Comparison of ENCODE assay signal across 15 cellular contexts in the genomic region with DNA sequence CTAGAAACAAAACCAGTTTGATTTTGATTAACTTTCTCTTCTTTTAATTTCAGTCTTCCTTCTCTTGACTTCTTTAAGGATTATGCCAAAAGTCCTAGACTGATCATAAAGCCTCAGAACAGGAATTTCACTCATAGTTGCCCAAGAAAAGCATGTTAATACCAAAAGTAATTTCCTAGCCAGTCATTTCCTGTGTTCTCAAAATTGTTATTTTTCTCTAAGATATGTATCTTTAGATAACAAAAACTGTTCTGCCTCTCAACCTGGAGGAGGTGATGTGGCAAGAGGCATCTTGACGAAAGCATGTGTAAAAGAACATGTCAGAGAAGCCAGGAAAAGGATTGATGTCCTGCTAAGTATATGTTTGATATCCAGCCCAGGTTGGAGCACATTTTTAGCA.
DNase-seq lines count a peak whose midpoint lies in the region; ATAC-seq, FAIRE-seq and TF ChIP-seq lines count a peak whose summit lies in the region.
"Had no signal": no experiment of that assay in that cellular context is flagged by ENCODE, and none has a peak within 500 bp of the region (broad histone marks: within the 10 kb centered on the region; RNA-seq: fewer than 3 reads in every experiment).

No MANE protein-coding gene starts in this region.

- DNase-seq in activated CD4-positive, alpha-beta T cell treated with anti-CD3 and anti-CD28 coated beads for 36 hours = no peak
- DNase-seq in activated CD4-positive, alpha-beta T cell treated with anti-CD3 and anti-CD28 coated beads, Interleukin-2, amount 50 U/mL, for 4 hours = no peak
- DNase-seq in WTC11 (ENCODE audit: low spot score) = no peak
- DNase-seq in fibroblast of gingiva (ENCODE audit: low read depth) = peak; percentile 17
- no peak for DNase-seq in HepG2 (ENCODE audit: low spot score)
- no peak for DNase-seq in OCI-M2 (lab: John Stamatoyannopoulos, UW; ENCODE audit: unreplicated experiment)
- no peak for DNase-seq in HAP-1 (ENCODE audit: low spot score in 2 of 2)
- DNase-seq: activated CD4-positive, alpha-beta T cell treated with anti-CD3 and anti-CD28 coated beads, Interleukin-2, amount 10 ng/mL, durations not matched to agents 7 days and 5 days; DMS 273 treated with DMSO at 0.1 percent for 48 hours; gastrocnemius medialis; kidney glomerular epithelial cell; NCI-H446; sigmoid colon had no signal

- TF ChIP-seq EP300 in HepG2 (IDR thresholded peaks at IDR 0.05; ENCODE audit: low read depth in 2 of 2, low read length in 2 of 2) (no peak), HepG2 (CRISPR knock-in tag; IDR thresholded peaks at IDR 0.05; ENCODE audit: borderline replicate concordance) (no peak)

- ATAC-seq in activated CD4-positive, alpha-beta T cell treated with anti-CD3 and anti-CD28 coated beads for 36 hours = peak; percentile 42
- ATAC-seq in WTC11 = no peak
- no peak for ATAC-seq in HepG2
- ATAC-seq: gastrocnemius medialis had no signal

- no peaks in the 10 kb centered on the region for H4K20me1 ChIP-seq in HepG2 (ENCODE audit: insufficient read depth, low read length)

- no peak for TF ChIP-seq POLR2A in HepG2 (IDR thresholded peaks at IDR 0.05; ENCODE audit: insufficient read depth in 1 of 2, low read depth in 2 of 2, low read length in 2 of 2)

- peaks cover 2% of the 10 kb centered on the region for H3K27me3 Mint-ChIP-seq in activated CD4-positive, alpha-beta T cell treated with anti-CD3 and anti-CD28 coated beads for 36 hours
- no peaks in the 10 kb centered on the region for H3K27me3 Mint-ChIP-seq in WTC11 (ENCODE audit: low read depth)

- no peaks in the 10 kb centered on the region for H3K79me2 ChIP-seq in HepG2 (ENCODE audit: insufficient read depth, low read length)

- no peak overlapping the region for H2AFZ ChIP-seq in HepG2 (ENCODE audit: low read length)

- no peak overlapping the region for H3K9ac ChIP-seq in HepG2 (ENCODE audit: insufficient read depth, low read depth, low read length)

- TF ChIP-seq CTCF in WTC11 (IDR thresholded peaks at IDR 0.05) (no peak), HepG2 (CRISPR knock-in tag; IDR thresholded peaks at IDR 0.05) (no peak)

- no peaks in the 10 kb centered on the region for H3K36me3 ChIP-seq in HepG2 (replicated peaks in 1 of 2; ENCODE audit: control insufficient read depth in 1 of 2, insufficient read depth in 2 of 2, low read length in 2 of 2)
- H3K36me3 ChIP-seq in HAP-1 (replicated peaks) = no peaks in the 10 kb centered on the region; the same call in 1 of the 2 replicates
- H3K36me3 ChIP-seq: gastrocnemius medialis, sigmoid colon had no signal

- intact Hi-C loops in activated CD4-positive, alpha-beta T cell treated with anti-CD3 and anti-CD28 coated beads for 36 hours (cut with DNase I, micrococcal nuclease) = no loop called here
- intact Hi-C loops in HepG2 (cut with micrococcal nuclease; ENCODE audit: unreplicated experiment) = no loop called here

- no peaks in the 10 kb centered on the region for H3K27me3 ChIP-seq in HepG2 (ENCODE audit: control insufficient read depth in 1 of 2, insufficient read depth in 2 of 2, low read length in 2 of 2)
- H3K27me3 ChIP-seq in HAP-1 (ENCODE audit: low read depth) = no peaks in the 10 kb centered on the region
- H3K27me3 ChIP-seq: sigmoid colon had no signal

- no peak overlapping the region for H3K27ac Mint-ChIP-seq in activated CD4-positive, alpha-beta T cell treated with anti-CD3 and anti-CD28 coated beads for 36 hours
- peak overlapping the region; percentile 38; the same call in 1 of the 2 replicates for H3K27ac Mint-ChIP-seq in WTC11
- H3K27ac Mint-ChIP-seq: activated CD4-positive, alpha-beta T cell treated with anti-CD3 and anti-CD28 coated beads, Interleukin-2, amount 10 ng/mL, durations not matched to agents 7 days and 5 days had no signal

- TF ChIP-seq RAD21 in HepG2 (CRISPR knock-in tag; IDR thresholded peaks at IDR 0.05) = no peak

- no peaks in the 10 kb centered on the region for H3K9me3 ChIP-seq in HepG2 (ENCODE audit: low read length)
- no peaks in the 10 kb centered on the region for H3K9me3 ChIP-seq in HAP-1
- H3K9me3 ChIP-seq: gastrocnemius medialis, sigmoid colon had no signal

- BruUV-seq in HepG2 (replicated peaks; lab: Mats Ljungman, UMichigan) = no TSS peak

- no peak overlapping the region for H3K4me2 ChIP-seq in HepG2 (ENCODE audit: low read depth, low read length)

- peaks cover 10% of the 10 kb centered on the region for H3K4me1 Mint-ChIP-seq in activated CD4-positive, alpha-beta T cell treated with anti-CD3 and anti-CD28 coated beads for 36 hours
- peaks cover 74% of the 10 kb centered on the region for H3K4me1 Mint-ChIP-seq in WTC11

- no peaks in the 10 kb centered on the region for H3K36me3 Mint-ChIP-seq in activated CD4-positive, alpha-beta T cell treated with anti-CD3 and anti-CD28 coated beads for 36 hours (ENCODE audit: low read depth)
- H3K36me3 Mint-ChIP-seq in WTC11 = no peaks in the 10 kb centered on the region

- H3K4me1 ChIP-seq in HepG2 (ENCODE audit: insufficient read depth, low read length) = peaks cover 10% of the 10 kb centered on the region
- H3K4me1 ChIP-seq in HAP-1 = peaks cover 57% of the 10 kb centered on the region

- in situ Hi-C loops in HepG2 (cut with HindIII; ENCODE audit: extremely low pct_ligation_motif_present, low pct_unique_long_range_greater_than_20kb) = no loop called here
- in situ Hi-C loops in HAP-1 (cut with MboI; ENCODE audit: low sequenced_read_pairs) = no loop called here

- POLR2A ChIA-PET in activated CD4-positive, alpha-beta T cell treated with anti-CD3 and anti-CD28 coated beads for 36 hours (lab: Charles Lee) = no interaction called here
- POLR2A ChIA-PET in WTC11 (lab: Charles Lee) = no interaction called here
- POLR2A ChIA-PET in HepG2 (lab: Yijun Ruan, JAX) = no interaction called here

- H3K27ac ChIP-seq in temporal lobe (ENCODE audit: low read depth, low read length) (peak overlapping the region; percentile 30), HepG2 (ENCODE audit: extremely low read length, insufficient read depth, low read length) (no peak overlapping the region)
- H3K27ac ChIP-seq: 22Rv1, sigmoid colon had no signal

- H3K4me3 Mint-ChIP-seq in activated CD4-positive, alpha-beta T cell treated with anti-CD3 and anti-CD28 coated beads for 36 hours = no peak overlapping the region
- no peak overlapping the region for H3K4me3 Mint-ChIP-seq in WTC11
- H3K4me3 Mint-ChIP-seq: activated CD4-positive, alpha-beta T cell treated with anti-CD3 and anti-CD28 coated beads, Interleukin-2, amount 10 ng/mL, durations not matched to agents 7 days and 5 days had no signal

- 22% methylated on average over 1 of the region's 1 CpG for WGBS in HepG2 (ENCODE audit: low lambda C conversion rate)

- H3K4me3 ChIP-seq in HepG2 (replicated peaks in 1 of 3; ENCODE audit: insufficient read depth in 1 of 3, low read depth in 2 of 3, low read length in 3 of 3) (no peak overlapping the region), HAP-1 (no peak overlapping the region)
- H3K4me3 ChIP-seq: gastrocnemius medialis, sigmoid colon had no signal

- no peak for FAIRE-seq in HepG2 (lab: Jason Lieb, UNC)

- CTCF ChIA-PET in activated CD4-positive, alpha-beta T cell treated with anti-CD3 and anti-CD28 coated beads for 36 hours (lab: Charles Lee) = no interaction called here
- CTCF ChIA-PET in WTC11 (lab: Charles Lee) = no interaction called here
- CTCF ChIA-PET in HepG2 (lab: Yijun Ruan, JAX; ENCODE audit: low intra/inter-chr PET ratio, low total read pairs) = no interaction called here

- no peaks in the 10 kb centered on the region for H3K9me3 Mint-ChIP-seq in activated CD4-positive, alpha-beta T cell treated with anti-CD3 and anti-CD28 coated beads for 36 hours (ENCODE audit: low read depth)
- no peaks in the 10 kb centered on the region for H3K9me3 Mint-ChIP-seq in WTC11
- H3K9me3 Mint-ChIP-seq: activated CD4-positive, alpha-beta T cell treated with anti-CD3 and anti-CD28 coated beads, Interleukin-2, amount 10 ng/mL, durations not matched to agents 7 days and 5 days had no signal

TF ChIP-seq in WTC11, 78 proteins besides CTCF, POLR2A, EP300 and RAD21 (continues in another document):
- TF ChIP-seq NR3C1 (CRISPR knock-in tag; conservative IDR thresholded peaks at IDR 0.05; ENCODE audit: low read depth) (no peak), MYBL2 (CRISPR knock-in tag; IDR thresholded peaks at IDR 0.05) (no peak), FOXJ3 (CRISPR knock-in tag; IDR thresholded peaks at IDR 0.05; ENCODE audit: borderline replicate concordance) (no peak)

TF ChIP-seq in HepG2, 621 proteins besides CTCF, POLR2A, EP300 and RAD21 (continues in another document):
- TF ChIP-seq, protein P1, sequence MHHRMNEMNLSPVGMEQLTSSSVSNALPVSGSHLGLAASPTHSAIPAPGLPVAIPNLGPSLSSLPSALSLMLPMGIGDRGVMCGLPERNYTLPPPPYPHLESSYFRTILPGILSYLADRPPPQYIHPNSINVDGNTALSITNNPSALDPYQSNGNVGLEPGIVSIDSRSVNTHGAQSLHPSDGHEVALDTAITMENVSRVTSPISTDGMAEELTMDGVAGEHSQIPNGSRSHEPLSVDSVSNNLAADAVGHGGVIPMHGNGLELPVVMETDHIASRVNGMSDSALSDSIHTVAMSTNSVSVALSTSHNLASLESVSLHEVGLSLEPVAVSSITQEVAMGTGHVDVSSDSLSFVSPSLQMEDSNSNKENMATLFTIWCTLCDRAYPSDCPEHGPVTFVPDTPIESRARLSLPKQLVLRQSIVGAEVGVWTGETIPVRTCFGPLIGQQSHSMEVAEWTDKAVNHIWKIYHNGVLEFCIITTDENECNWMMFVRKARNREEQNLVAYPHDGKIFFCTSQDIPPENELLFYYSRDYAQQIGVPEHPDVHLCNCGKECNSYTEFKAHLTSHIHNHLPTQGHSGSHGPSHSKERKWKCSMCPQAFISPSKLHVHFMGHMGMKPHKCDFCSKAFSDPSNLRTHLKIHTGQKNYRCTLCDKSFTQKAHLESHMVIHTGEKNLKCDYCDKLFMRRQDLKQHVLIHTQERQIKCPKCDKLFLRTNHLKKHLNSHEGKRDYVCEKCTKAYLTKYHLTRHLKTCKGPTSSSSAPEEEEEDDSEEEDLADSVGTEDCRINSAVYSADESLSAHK (CRISPR knock-in tag; IDR thresholded peaks at IDR 0.05; ENCODE audit: borderline replicate concordance) = no peak
- TF ChIP-seq ZNF180 (CRISPR knock-in tag; IDR thresholded peaks at IDR 0.05; ENCODE audit: borderline replicate concordance, low read depth) = no peak
- TF ChIP-seq, protein P2, sequence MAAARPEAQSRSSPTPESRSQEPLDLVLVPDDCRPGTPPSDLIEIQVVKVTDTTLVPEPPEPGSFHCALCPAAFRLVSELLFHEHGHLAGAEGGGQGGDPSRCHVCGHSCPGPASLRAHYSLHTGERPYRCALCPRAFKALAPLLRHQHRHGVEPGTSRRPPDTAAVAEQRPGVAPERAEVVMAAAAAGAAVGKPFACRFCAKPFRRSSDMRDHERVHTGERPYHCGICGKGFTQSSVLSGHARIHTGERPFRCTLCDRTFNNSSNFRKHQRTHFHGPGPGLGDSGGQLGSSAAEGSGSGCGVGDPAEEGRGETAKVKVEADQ (CRISPR knock-in tag; IDR thresholded peaks at IDR 0.05; ENCODE audit: borderline replicate concordance) = no peak
- TF ChIP-seq ETV5 (CRISPR knock-in tag; IDR thresholded peaks at IDR 0.05; ENCODE audit: borderline replicate concordance) = no peak
- no peak for TF ChIP-seq CBX5 (CRISPR knock-in tag; IDR thresholded peaks at IDR 0.05; ENCODE audit: borderline replicate concordance)
